Comparison of ENCODE assay signal across 1 cellular context in the genomic region with DNA sequence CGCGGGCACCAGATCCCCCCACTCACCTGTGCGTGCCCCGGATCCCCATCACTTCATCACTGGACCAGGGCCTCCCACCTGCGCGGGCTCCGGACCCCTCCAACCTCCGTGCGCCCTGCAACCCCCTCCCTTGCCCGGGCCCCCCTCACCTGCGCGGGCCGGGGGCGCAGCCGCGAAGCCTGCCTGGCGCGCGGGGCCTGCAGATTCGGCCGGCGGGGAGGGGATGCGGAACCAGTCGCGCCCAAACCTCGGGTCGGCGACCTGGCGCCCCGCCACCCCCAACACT.
TF ChIP-seq lines count a peak whose summit lies in the region.

No MANE protein-coding gene starts in this region.

TF ChIP-seq in HepG2, 621 proteins besides CTCF, POLR2A, EP300 and RAD21 (continued from another document and continues in another):
- TF ChIP-seq CSRNP1 (CRISPR knock-in tag; IDR thresholded peaks at IDR 0.05) (no peak; the same call in 1 of the 2 replicates), PAF1 (CRISPR knock-in tag; IDR thresholded peaks at IDR 0.05) (no peak), NFYC (CRISPR knock-in tag; IDR thresholded peaks at IDR 0.05) (no peak), ZNF12 (CRISPR knock-in tag; IDR thresholded peaks at IDR 0.05) (no peak), ZNF121 (CRISPR knock-in tag; IDR thresholded peaks at IDR 0.05) (no peak), ZNF883 (CRISPR knock-in tag; IDR thresholded peaks at IDR 0.05; ENCODE audit: not compliant biosample characterization) (no peak), ZNF33B (CRISPR knock-in tag; IDR thresholded peaks at IDR 0.05) (no peak), JARID2 (CRISPR knock-in tag; IDR thresholded peaks at IDR 0.05; ENCODE audit: insufficient replicate concordance) (no peak), ZBTB7A (CRISPR knock-in tag; IDR thresholded peaks at IDR 0.05) (no peak), PHF5A (CRISPR knock-in tag; IDR thresholded peaks at IDR 0.05; ENCODE audit: low read depth, unreplicated experiment) (no peak), ISX (CRISPR knock-in tag; conservative IDR thresholded peaks at IDR 0.05) (no peak), NR2F2 (IDR thresholded peaks at IDR 0.05; ENCODE audit: borderline replicate concordance, low read depth) (0 out of 2 replicates have a peak, but pooled peaks have one; percentile 10), SRY (CRISPR knock-in tag; IDR thresholded peaks at IDR 0.05) (peak; percentile 51; the same call in 1 of the 2 replicates), ZC3H13 (CRISPR knock-in tag; IDR thresholded peaks at IDR 0.05) (no peak), THAP7 (CRISPR knock-in tag; IDR thresholded peaks at IDR 0.05) (0 out of 2 replicates have a peak, but pooled peaks have one; percentile 23), HNRNPLL (IDR thresholded peaks at IDR 0.05; ENCODE audit: low read depth, low read length, poor library complexity, severe bottlenecking) (no peak), MAFG (CRISPR knock-in tag; IDR thresholded peaks at IDR 0.05) (no peak), SRSF9 (IDR thresholded peaks at IDR 0.05; ENCODE audit: borderline replicate concordance, insufficient read depth, low read depth, low read length, poor library complexity, severe bottlenecking) (no peak), ZNF816 (CRISPR knock-in tag; IDR thresholded peaks at IDR 0.05; ENCODE audit: borderline replicate concordance) (no peak), SNAPC5 (CRISPR knock-in tag; IDR thresholded peaks at IDR 0.05; ENCODE audit: borderline replicate concordance) (no peak), ARHGAP35 (CRISPR knock-in tag; IDR thresholded peaks at IDR 0.05; ENCODE audit: borderline replicate concordance) (0 out of 2 replicates have a peak, but pooled peaks have one; percentile 36), CEBPB (IDR thresholded peaks at IDR 0.05; ENCODE audit: borderline replicate concordance, low read depth, low read length) (no peak), ZBTB20 (CRISPR knock-in tag; IDR thresholded peaks at IDR 0.05; ENCODE audit: borderline replicate concordance, low read depth) (no peak), ARNTL (CRISPR knock-in tag; IDR thresholded peaks at IDR 0.05) (0 out of 2 replicates have a peak, but pooled peaks have one; percentile 11), ZSCAN5A (CRISPR knock-in tag; IDR thresholded peaks at IDR 0.05; ENCODE audit: borderline replicate concordance) (no peak), JUND (CRISPR knock-in tag; IDR thresholded peaks at IDR 0.05) (no peak), REPIN1 (CRISPR knock-in tag; IDR thresholded peaks at IDR 0.05; ENCODE audit: borderline replicate concordance, low read depth) (0 out of 2 replicates have a peak, but pooled peaks have one; percentile 40), SP4 (CRISPR knock-in tag; IDR thresholded peaks at IDR 0.05) (no peak), ZSCAN30 (CRISPR knock-in tag; IDR thresholded peaks at IDR 0.05) (no peak), SAFB2 (CRISPR knock-in tag; IDR thresholded peaks at IDR 0.05; ENCODE audit: borderline replicate concordance, low read depth) (no peak), ZNF350 (CRISPR knock-in tag; IDR thresholded peaks at IDR 0.05; ENCODE audit: borderline replicate concordance, low read depth) (no peak), ZNF607 (CRISPR knock-in tag; IDR thresholded peaks at IDR 0.05; ENCODE audit: borderline replicate concordance) (no peak), TP53 (CRISPR knock-in tag; conservative IDR thresholded peaks at IDR 0.05) (no peak), RXRB (CRISPR knock-in tag; IDR thresholded peaks at IDR 0.05; ENCODE audit: borderline replicate concordance) (no peak), ZZZ3 (CRISPR knock-in tag; IDR thresholded peaks at IDR 0.05; ENCODE audit: borderline replicate concordance) (no peak), ZNF547 (CRISPR knock-in tag; IDR thresholded peaks at IDR 0.05) (peak; percentile 3; the same call in 1 of the 2 replicates), ETS1 (CRISPR knock-in tag; IDR thresholded peaks at IDR 0.05) (no peak), PAWR (CRISPR knock-in tag; IDR thresholded peaks at IDR 0.05; ENCODE audit: borderline replicate concordance) (0 out of 2 replicates have a peak, but pooled peaks have one; percentile 50), IKZF5 (CRISPR knock-in tag; IDR thresholded peaks at IDR 0.05) (no peak), BCL3 (CRISPR knock-in tag; IDR thresholded peaks at IDR 0.05) (0 out of 2 replicates have a peak, but pooled peaks have one; percentile 15), ATF7-NPFF (CRISPR knock-in tag; IDR thresholded peaks at IDR 0.05; ENCODE audit: low read depth) (0 out of 2 replicates have a peak, but pooled peaks have one; percentile 17), ZNF337 (CRISPR knock-in tag; IDR thresholded peaks at IDR 0.05; ENCODE audit: borderline replicate concordance, low read depth) (no peak), BATF2 (CRISPR knock-in tag; IDR thresholded peaks at IDR 0.05) (peak; percentile 12; the same call in 1 of the 2 replicates), SMC3 (IDR thresholded peaks at IDR 0.05; ENCODE audit: low read length) (no peak)
- TF ChIP-seq, protein P1, sequence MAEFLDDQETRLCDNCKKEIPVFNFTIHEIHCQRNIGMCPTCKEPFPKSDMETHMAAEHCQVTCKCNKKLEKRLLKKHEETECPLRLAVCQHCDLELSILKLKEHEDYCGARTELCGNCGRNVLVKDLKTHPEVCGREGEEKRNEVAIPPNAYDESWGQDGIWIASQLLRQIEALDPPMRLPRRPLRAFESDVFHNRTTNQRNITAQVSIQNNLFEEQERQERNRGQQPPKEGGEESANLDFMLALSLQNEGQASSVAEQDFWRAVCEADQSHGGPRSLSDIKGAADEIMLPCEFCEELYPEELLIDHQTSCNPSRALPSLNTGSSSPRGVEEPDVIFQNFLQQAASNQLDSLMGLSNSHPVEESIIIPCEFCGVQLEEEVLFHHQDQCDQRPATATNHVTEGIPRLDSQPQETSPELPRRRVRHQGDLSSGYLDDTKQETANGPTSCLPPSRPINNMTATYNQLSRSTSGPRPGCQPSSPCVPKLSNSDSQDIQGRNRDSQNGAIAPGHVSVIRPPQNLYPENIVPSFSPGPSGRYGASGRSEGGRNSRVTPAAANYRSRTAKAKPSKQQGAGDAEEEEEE (CRISPR knock-in tag; IDR thresholded peaks at IDR 0.05; ENCODE audit: borderline replicate concordance), result no peak
- TF ChIP-seq, protein P2, sequence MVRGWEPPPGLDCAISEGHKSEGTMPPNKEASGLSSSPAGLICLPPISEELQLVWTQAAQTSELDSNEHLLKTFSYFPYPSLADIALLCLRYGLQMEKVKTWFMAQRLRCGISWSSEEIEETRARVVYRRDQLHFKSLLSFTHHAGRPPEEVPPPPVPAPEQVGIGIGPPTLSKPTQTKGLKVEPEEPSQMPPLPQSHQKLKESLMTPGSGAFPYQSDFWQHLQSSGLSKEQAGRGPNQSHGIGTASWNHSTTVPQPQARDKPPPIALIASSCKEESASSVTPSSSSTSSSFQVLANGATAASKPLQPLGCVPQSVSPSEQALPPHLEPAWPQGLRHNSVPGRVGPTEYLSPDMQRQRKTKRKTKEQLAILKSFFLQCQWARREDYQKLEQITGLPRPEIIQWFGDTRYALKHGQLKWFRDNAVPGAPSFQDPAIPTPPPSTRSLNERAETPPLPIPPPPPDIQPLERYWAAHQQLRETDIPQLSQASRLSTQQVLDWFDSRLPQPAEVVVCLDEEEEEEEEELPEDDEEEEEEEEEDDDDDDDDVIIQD (CRISPR knock-in tag; IDR thresholded peaks at IDR 0.05; ENCODE audit: low read depth), result no peak
- TF ChIP-seq, protein P3, sequence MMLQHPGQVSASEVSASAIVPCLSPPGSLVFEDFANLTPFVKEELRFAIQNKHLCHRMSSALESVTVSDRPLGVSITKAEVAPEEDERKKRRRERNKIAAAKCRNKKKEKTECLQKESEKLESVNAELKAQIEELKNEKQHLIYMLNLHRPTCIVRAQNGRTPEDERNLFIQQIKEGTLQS (CRISPR knock-in tag; IDR thresholded peaks at IDR 0.05), result 0 out of 2 replicates have a peak, but pooled peaks have one; percentile 44
- TF ChIP-seq, protein P4, sequence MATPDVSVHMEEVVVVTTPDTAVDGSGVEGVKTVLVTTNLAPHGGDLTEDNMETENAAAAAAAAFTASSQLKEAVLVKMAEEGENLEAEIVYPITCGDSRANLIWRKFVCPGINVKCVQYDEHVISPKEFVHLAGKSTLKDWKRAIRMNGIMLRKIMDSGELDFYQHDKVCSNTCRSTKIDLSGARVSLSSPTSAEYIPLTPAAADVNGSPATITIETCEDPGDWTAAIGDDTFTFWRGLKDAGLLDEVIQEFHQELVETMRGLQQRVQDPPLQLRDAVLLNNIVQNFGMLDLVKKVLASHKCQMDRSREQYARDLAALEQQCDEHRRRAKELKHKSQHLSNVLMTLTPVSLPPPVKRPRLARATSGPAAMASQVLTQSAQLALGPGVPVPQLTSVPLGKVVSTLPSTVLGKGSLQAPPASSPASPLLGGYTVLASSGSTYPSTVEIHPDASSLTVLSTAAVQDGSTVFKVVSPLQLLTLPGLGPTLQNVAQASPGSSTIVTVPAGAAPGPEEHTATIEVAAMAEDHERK (CRISPR knock-in tag; IDR thresholded peaks at IDR 0.05; ENCODE audit: low read depth), result no peak
- TF ChIP-seq, protein P5, sequence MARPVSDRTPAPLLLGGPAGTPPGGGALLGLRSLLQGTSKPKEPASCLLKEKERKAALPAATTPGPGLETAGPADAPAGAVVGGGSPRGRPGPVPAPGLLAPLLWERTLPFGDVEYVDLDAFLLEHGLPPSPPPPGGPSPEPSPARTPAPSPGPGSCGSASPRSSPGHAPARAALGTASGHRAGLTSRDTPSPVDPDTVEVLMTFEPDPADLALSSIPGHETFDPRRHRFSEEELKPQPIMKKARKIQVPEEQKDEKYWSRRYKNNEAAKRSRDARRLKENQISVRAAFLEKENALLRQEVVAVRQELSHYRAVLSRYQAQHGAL (CRISPR knock-in tag; IDR thresholded peaks at IDR 0.05; ENCODE audit: not compliant biosample characterization), result no peak
